ENCODE assay signal across 11 cellular contexts in genomic region chr18:77086034-77086433, GRCh38. TPM values are rescaled to one million over a fixed set of nuclear protein-coding genes. Genes with fewer than 3 reads are reported as not detected.
A peak's percentile ranks its signal among the peaks of the same experiment; 100 is the strongest.
DNase-seq lines count a peak whose midpoint lies in the region; ATAC-seq and TF ChIP-seq lines count a peak whose summit lies in the region.
"Had no signal": no experiment of that assay in that cellular context is flagged by ENCODE, and none has a peak within 500 bp of the region (broad histone marks: within the 10 kb centered on the region; RNA-seq: fewer than 3 reads in every experiment).

No MANE protein-coding gene starts in this region.

- H3K4me1 ChIP-seq in fibroblast of lung (ENCODE audit: control insufficient read depth, extremely low read depth, insufficient read depth, low read length) (peaks cover 11% of the 10 kb centered on the region), sigmoid colon (peaks cover 0 to 51% (median 41%) of the 10 kb centered on the region in 4 donors)

- 79 to 85% methylated on average over 3 of the region's 3 CpGs for WGBS in sigmoid colon, 2 donors

- no peak overlapping the region for H3K4me2 ChIP-seq in fibroblast of lung (ENCODE audit: extremely low read depth, insufficient read depth, low read length)

- no peak for ATAC-seq in HG02678 (IDR thresholded peaks at IDR 0.05; ENCODE audit: unreplicated experiment)
- ATAC-seq: K562 had no signal

- no peak overlapping the region for H3K4me3 ChIP-seq in fibroblast of lung (replicated peaks in 1 of 4; ENCODE audit: control extremely low read depth in 1 of 4, insufficient read depth in 1 of 4, low read depth in 3 of 4, low read length in 4 of 4)
- no peak overlapping the region for H3K4me3 ChIP-seq in sigmoid colon
- H3K4me3 ChIP-seq: K562 had no signal

- H3K9me3 ChIP-seq in fibroblast of lung (ENCODE audit: control insufficient read depth, insufficient read depth, low read depth, low read length) (no peaks in the 10 kb centered on the region), sigmoid colon (no peaks in the 10 kb centered on the region)

- no peaks in the 10 kb centered on the region for H4K20me1 ChIP-seq in fibroblast of lung (ENCODE audit: control insufficient read depth, extremely low read depth, insufficient read depth, low read length)

- CTCF ChIA-PET in RWPE1 (lab: Yijun Ruan, JAX): interaction anchor here (0.7 kb wide), 1 partner anchor 93 kb away, joined by 3 read pairs; no protein-coding TSS in a partner anchor

- no peaks in the 10 kb centered on the region for H3K79me2 ChIP-seq in fibroblast of lung (ENCODE audit: control insufficient read depth, insufficient read depth, low read length)

- H3K36me3 ChIP-seq in fibroblast of lung (ENCODE audit: control insufficient read depth, insufficient read depth, low read length) (no peaks in the 10 kb centered on the region), sigmoid colon (no peaks in the 10 kb centered on the region)

- H3K27me3 ChIP-seq in fibroblast of lung (ENCODE audit: control insufficient read depth, insufficient read depth, low read length) (no peaks in the 10 kb centered on the region), sigmoid colon (no peaks in the 10 kb centered on the region)

- peak; percentile 70 for DNase-seq in ELR (ENCODE audit: low read depth)
- DNase-seq in RWPE1 (ENCODE audit: low spot score): peak; percentile 93
- peak; percentile 82 to 92 for DNase-seq in fibroblast of lung (ENCODE audit: low read depth in 2 of 2)
- DNase-seq in sigmoid colon: no peak
- DNase-seq in KG1 (lab: John Stamatoyannopoulos, UW): no peak
- DNase-seq in posterior vena cava (ENCODE audit: low spot score): no peak
- no peak for DNase-seq in NCI-H187 treated with DMSO at 0.1 percent for 48 hours (lab: John Stamatoyannopoulos, UW)
- DNase-seq: hippocampal formation, SIG-M5 had no signal

- H2AFZ ChIP-seq in fibroblast of lung (ENCODE audit: low read length): no peak overlapping the region

- peak overlapping the region; percentile 86 for H3K27ac ChIP-seq in RWPE1
- H3K27ac ChIP-seq in fibroblast of lung (ENCODE audit: insufficient read depth, low read length): no peak overlapping the region
- H3K27ac ChIP-seq in sigmoid colon: peak overlapping the region; percentile 67 to 79 (median 74)

- intact Hi-C loops in sigmoid colon (cut with DNase I): no loop called here
- intact Hi-C loops in posterior vena cava (cut with DNase I): no loop called here

- no peak for TF ChIP-seq CTCF in RWPE1 (conservative IDR thresholded peaks at IDR 0.05; ENCODE audit: low read depth)
- no peak for TF ChIP-seq CTCF in fibroblast of lung (conservative IDR thresholded peaks at IDR 0.05 in 1 of 2, IDR thresholded peaks at IDR 0.05 in 1 of 2; ENCODE audit: low read depth in 1 of 2, low read length in 2 of 2)
- no peak for TF ChIP-seq CTCF in sigmoid colon (IDR thresholded peaks at IDR 0.05)

- H3K9ac ChIP-seq in fibroblast of lung (ENCODE audit: insufficient read depth, low read length): no peak overlapping the region

- POLR2A ChIA-PET in RWPE1 (lab: Yijun Ruan, JAX; ENCODE audit: low non-redundant PET): no interaction called here

- no peak for TF ChIP-seq POLR2A in sigmoid colon (IDR thresholded peaks at IDR 0.05)

- TF ChIP-seq EP300 in sigmoid colon (IDR thresholded peaks at IDR 0.05): no peak

RNA-seq across cellular contexts. Expression of gene MBP, which starts 46.5 kb away (rescaled TPM):
- total RNA-seq in fibroblast of lung (3.6 and 7.2 TPM in 2 replicates), sigmoid colon (10 to 100 TPM; 24.0 to 30.7 (median 27.4) TPM), posterior vena cava (10 to 100 TPM; 41.6 to 42.1 TPM)
- polyA plus RNA-seq in fibroblast of lung (2.3 and 2.4 TPM in 2 replicates), sigmoid colon (10 to 100 TPM; 18.3 to 22.2 (median 20.6) TPM)
- polyA plus RNA-seq in fibroblast of lung (2012): 1.9 and 2.0 TPM in 2 replicates
- 2.6 and 3.3 TPM in 2 replicates for polyA minus RNA-seq in fibroblast of lung (ENCODE audit: low replicate concordance)
- polyA plus RNA-seq: K562 had no signal

Comparison
In these comparisons a context has a peak if more than half of its experiments do, and no peak if none do; other contexts are left out.
1. DNase-seq: peak in ELR (single experiment), RWPE1 (single experiment) and fibroblast of lung (2 of 2); none in sigmoid colon (single experiment), KG1 (single experiment), posterior vena cava (single experiment) and NCI-H187 treated with DMSO at 0.1 percent for 48 hours (single experiment).